In the genomic region with DNA sequence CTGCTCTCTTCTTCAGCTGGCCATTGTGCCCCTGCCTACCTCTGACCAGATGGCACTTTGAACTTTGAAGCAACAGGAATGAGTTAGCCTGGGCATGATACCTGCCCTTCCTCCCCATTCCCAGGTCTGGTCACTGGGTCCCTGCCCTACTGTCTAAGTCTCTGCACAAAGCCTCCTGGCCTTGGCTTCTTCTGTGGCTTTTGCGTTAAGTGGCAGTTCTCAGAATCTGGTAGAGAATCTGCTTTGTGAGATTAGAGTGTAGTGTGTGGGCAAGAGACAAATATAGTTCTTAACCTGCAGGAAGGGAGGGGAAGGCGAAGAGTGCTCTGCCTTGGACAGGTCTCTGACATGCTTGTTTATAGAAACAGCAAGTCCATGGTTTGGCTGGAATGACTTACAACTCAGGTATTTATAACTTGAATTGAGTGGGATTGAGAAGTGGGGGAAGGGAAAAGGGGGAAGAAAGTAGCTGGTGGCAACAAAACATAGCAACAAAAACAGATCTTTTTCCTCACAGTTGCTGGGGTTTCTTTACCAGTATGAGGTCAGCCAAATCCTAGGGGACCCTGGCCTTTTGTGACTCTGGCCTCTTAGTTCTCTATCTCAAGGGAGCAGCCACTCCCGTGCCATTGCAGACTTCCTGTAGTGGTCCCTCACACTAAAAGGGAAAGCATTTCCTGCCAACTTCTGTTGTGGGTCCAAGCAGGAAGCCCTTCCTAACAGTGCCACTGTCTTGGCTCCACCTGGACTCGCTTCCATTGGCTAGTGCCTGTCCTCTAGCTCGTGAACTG, we compare ENCODE assay signal across 1 cellular context.
TF ChIP-seq lines count a peak whose summit lies in the region.

No MANE protein-coding gene starts in this region.

TF ChIP-seq in endothelial cell of umbilical vein, 7 proteins besides CTCF, POLR2A, EP300 and RAD21:
- TF ChIP-seq, protein P1, sequence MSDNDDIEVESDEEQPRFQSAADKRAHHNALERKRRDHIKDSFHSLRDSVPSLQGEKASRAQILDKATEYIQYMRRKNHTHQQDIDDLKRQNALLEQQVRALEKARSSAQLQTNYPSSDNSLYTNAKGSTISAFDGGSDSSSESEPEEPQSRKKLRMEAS (IDR thresholded peaks at IDR 0.05; ENCODE audit: insufficient read depth, insufficient read length): no peak
- no peak for TF ChIP-seq MYC (IDR thresholded peaks at IDR 0.05; ENCODE audit: low read depth, low read length)
- peak; percentile 71 for TF ChIP-seq JUN (IDR thresholded peaks at IDR 0.05; ENCODE audit: borderline replicate concordance, insufficient read depth, insufficient read length, low read depth)
- peak; percentile 84 for TF ChIP-seq GATA2 (IDR thresholded peaks at IDR 0.05; ENCODE audit: insufficient read depth, insufficient read length, low read depth, low read length)
- TF ChIP-seq EZH2 (IDR thresholded peaks at IDR 0.05; ENCODE audit: borderline replicate concordance, low read depth, low read length, severe bottlenecking): no peak
- peak; percentile 73 for TF ChIP-seq POLR2AphosphoS5 (IDR thresholded peaks at IDR 0.05; ENCODE audit: insufficient read depth, low read depth, low read length)
- TF ChIP-seq FOS (IDR thresholded peaks at IDR 0.05; ENCODE audit: borderline replicate concordance, insufficient read depth, low read length): peak; percentile 73
TF ChIP-seq in endothelial cell of umbilical vein: peak in this region for 4.
